Comparison of ENCODE assay signal across 16 cellular contexts in the genomic region with DNA sequence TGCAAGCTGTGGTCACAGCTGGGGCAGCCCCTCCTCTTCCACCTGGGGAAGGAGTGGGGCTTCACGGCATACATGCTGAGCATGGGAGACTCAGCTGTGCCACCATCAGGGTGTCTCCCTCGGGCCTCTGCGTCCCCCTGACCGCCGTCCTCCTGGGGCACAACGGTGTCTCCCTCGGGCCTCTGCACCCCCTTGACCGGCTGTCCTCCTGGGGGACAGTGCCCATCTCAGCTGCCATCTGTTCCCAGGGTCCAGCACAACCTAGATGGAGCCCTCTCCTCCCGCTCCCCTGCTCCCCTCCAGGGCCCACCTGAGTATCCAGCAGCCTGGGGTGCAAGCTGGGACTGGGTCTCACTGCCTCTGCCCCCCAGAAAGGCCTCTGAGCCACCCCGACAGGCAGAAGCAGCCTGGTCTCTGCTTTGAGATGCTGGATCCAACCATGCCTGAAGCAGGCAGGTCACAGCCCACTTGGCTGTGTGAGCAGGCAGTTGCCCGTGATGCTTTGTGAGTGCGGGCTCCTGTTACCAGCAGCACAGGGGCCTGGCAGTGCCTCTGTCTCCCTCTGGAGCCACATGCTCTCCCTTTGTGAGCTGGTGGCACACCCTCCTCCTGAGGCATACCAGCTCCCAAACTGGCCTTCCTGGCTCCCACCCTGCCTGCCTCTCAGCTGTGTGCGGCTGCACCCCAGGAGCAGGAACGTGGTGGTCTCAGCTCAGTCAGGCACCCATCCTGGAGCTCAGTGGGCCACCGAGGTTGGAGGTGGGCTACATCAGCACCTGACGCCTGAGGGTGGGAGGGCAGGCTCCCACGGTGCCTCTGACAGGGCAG.
"Had no signal": no experiment of that assay in that cellular context is flagged by ENCODE, and none has a peak within 500 bp of the region (broad histone marks: within the 10 kb centered on the region; RNA-seq: fewer than 3 reads in every experiment).

No MANE protein-coding gene starts in this region.

- H3K4me1 Mint-ChIP-seq: central memory CD8-positive, alpha-beta T cell; naive B cell; T-cell had no signal

- H3K27ac ChIP-seq: neutrophil, transverse colon had no signal

- DNase-seq: cortex of kidney; effector CD4-positive, alpha-beta T cell; naive B cell; small intestine; stimulated activated CD4-positive, alpha-beta T cell treated with anti-CD3 and anti-CD28 coated beads, Interleukin-4, amount 100 ng/mL, for 4 hours; stimulated activated CD8-positive, alpha-beta memory T cell treated with anti-CD3 and anti-CD28 coated beads, Interleukin-4, amount 100 ng/mL, for 48 hours; stimulated activated naive CD4-positive, alpha-beta T cell treated with Interleukin-2 at 50 U/mL for 16 hours; substantia nigra; T1000; transverse colon had no signal

- H3K4me1 ChIP-seq: transverse colon had no signal

- H3K36me3 Mint-ChIP-seq: brain, T-cell had no signal

- H3K9me3 Mint-ChIP-seq: central memory CD8-positive, alpha-beta T cell; T-cell had no signal

- H3K27ac Mint-ChIP-seq: activated naive CD8-positive, alpha-beta T cell; naive B cell; T-cell had no signal

- H3K36me3 ChIP-seq: neutrophil, transverse colon had no signal

- ATAC-seq: T-cell had no signal

- H3K9me3 ChIP-seq: neutrophil, SK-N-SH, transverse colon had no signal

- H3K4me3 Mint-ChIP-seq: activated naive CD8-positive, alpha-beta T cell; brain; central memory CD8-positive, alpha-beta T cell; T-cell had no signal

- H3K4me3 ChIP-seq: transverse colon had no signal
